Comparison of ENCODE assay signal across 8 cellular contexts in genomic region chr15:65184305-65184943, GRCh38. TPM values are rescaled to one million over a fixed set of nuclear protein-coding genes. Genes with fewer than 3 reads are reported as not detected.
DNase-seq lines count a peak whose midpoint lies in the region; ATAC-seq and TF ChIP-seq lines count a peak whose summit lies in the region.

No MANE protein-coding gene starts in this region.

- peak; percentile 42 for ATAC-seq in GM19395 (IDR thresholded peaks at IDR 0.05; ENCODE audit: unreplicated experiment)
- peak; percentile 25 for ATAC-seq in body of pancreas

- H3K9ac ChIP-seq in BLaER1 (peak overlapping the region; percentile 98), skeletal muscle tissue (ENCODE audit: low read depth in 1 of 3, low read length in 3 of 3) (peak overlapping the region; percentile 96 to 99 (median 98))

- H3K4me3 ChIP-seq in BLaER1: peak overlapping the region; percentile 90
- peak overlapping the region; percentile 93 to 97 for H3K4me3 ChIP-seq in body of pancreas
- peak overlapping the region; percentile 85 to 94 (median 92) for H3K4me3 ChIP-seq in skeletal muscle tissue (ENCODE audit: low read length in 3 of 3)

- no peak for TF ChIP-seq CTCF in body of pancreas (IDR thresholded peaks at IDR 0.05)

- H3K27ac ChIP-seq in BLaER1 (peak overlapping the region; percentile 95), body of pancreas (peak overlapping the region; percentile 91 to 99 (median 95)), skeletal muscle tissue (ENCODE audit: low read depth, low read length) (peak overlapping the region; percentile 96)

- H3K27me3 ChIP-seq in BLaER1: no peaks in the 10 kb centered on the region
- no peaks in the 10 kb centered on the region for H3K27me3 ChIP-seq in body of pancreas
- H3K27me3 ChIP-seq in skeletal muscle tissue (ENCODE audit: control insufficient read depth in 3 of 3, insufficient read depth in 3 of 3, low read length in 3 of 3): no peaks in the 10 kb centered on the region

- TF ChIP-seq POLR2A in body of pancreas (IDR thresholded peaks at IDR 0.05): peak in 2 of 3 donors; percentile 62 to 67

- WGBS in body of pancreas, 2 donors: 0% methylated on average over 12 to 34 of the region's 36 CpGs

- H3K4me2 ChIP-seq in BLaER1: peak overlapping the region; percentile 90

- DNase-seq in HT1080 (ENCODE audit: low read depth) (peak; percentile 40), T-helper 1 cell (peak in 3 of 5 donors; percentile 6 to 37 (median 9)), body of pancreas (peak; percentile 57 to 72 (median 66)), iPS-NIHi11 (ENCODE audit: low spot score) (peak; percentile 78), 8988T (no peak)

- peaks cover 32% of the 10 kb centered on the region for H3K4me1 ChIP-seq in BLaER1
- peaks cover 22% of the 10 kb centered on the region for H3K4me1 ChIP-seq in body of pancreas
- H3K4me1 ChIP-seq in skeletal muscle tissue (ENCODE audit: control insufficient read depth in 3 of 3, insufficient read depth in 3 of 3, low read length in 3 of 3): peaks cover 7 to 9% (median 8%) of the 10 kb centered on the region in 3 donors

- H3K36me3 ChIP-seq in BLaER1 (peaks cover 24% of the 10 kb centered on the region), body of pancreas (replicated peaks in 1 of 2; ENCODE audit: insufficient read depth in 1 of 2, low read depth in 2 of 2) (no peaks in the 10 kb centered on the region), skeletal muscle tissue (ENCODE audit: control insufficient read depth in 3 of 3, insufficient read depth in 3 of 3, low read length in 3 of 3) (peaks cover 0 to 5% (median 0%) of the 10 kb centered on the region in 3 donors)

- no peaks in the 10 kb centered on the region for H3K9me3 ChIP-seq in BLaER1
- no peaks in the 10 kb centered on the region for H3K9me3 ChIP-seq in body of pancreas
- H3K9me3 ChIP-seq in skeletal muscle tissue (ENCODE audit: control insufficient read depth in 3 of 3, low read length in 3 of 3): no peaks in the 10 kb centered on the region

- intact Hi-C loops in body of pancreas (cut with DNase I): no loop called here

- H4K20me1 ChIP-seq in BLaER1: peaks cover 44% of the 10 kb centered on the region

RNA-seq across cellular contexts. Expression of gene CLPX, which starts 0.7 kb away (rescaled TPM):
- total RNA-seq in HT1080 (2014; rRNA removed; shearing (Covaris generic)): 25.7 and 38.8 TPM in 2 replicates
- 27.4 and 30.7 TPM in 2 replicates for polyA plus RNA-seq in HT1080 (2015; cell fraction: cytosol; rRNA removed)
- 55.9 and 71.3 TPM in 2 replicates for polyA plus RNA-seq in HT1080 (2015; cell fraction: nucleus; rRNA removed)
- total RNA-seq in body of pancreas (10 to 100 TPM; 16.2 to 19.2 TPM), skeletal muscle tissue (42.3 TPM)

RNA-seq across cellular contexts. Expression of gene CILP, which starts 26.8 kb away (rescaled TPM):
- total RNA-seq in HT1080 (2014; rRNA removed; shearing (Covaris generic)): 1.1 and 1.2 TPM in 2 replicates
- 0.05 and 0.08 TPM in 2 replicates for polyA plus RNA-seq in HT1080 (2015; cell fraction: cytosol; rRNA removed)
- 0.12 and 0.19 TPM in 2 replicates for polyA plus RNA-seq in HT1080 (2015; cell fraction: nucleus; rRNA removed)
- 10 to 100 TPM in 1 of 2 donors, 1 to 10 TPM in 1; 4.4 to 18.8 TPM for total RNA-seq in body of pancreas
- total RNA-seq in skeletal muscle tissue: 38.1 TPM

RNA-seq across cellular contexts. Expression of gene PDCD7, which starts 50.8 kb away (rescaled TPM):
- 15.4 and 16.4 TPM in 2 replicates for total RNA-seq in HT1080 (2014; rRNA removed; shearing (Covaris generic))
- polyA plus RNA-seq in HT1080 (2015; cell fraction: cytosol; rRNA removed): 21.8 and 23.8 TPM in 2 replicates
- 25.2 and 26.5 TPM in 2 replicates for polyA plus RNA-seq in HT1080 (2015; cell fraction: nucleus; rRNA removed)
- 10 to 100 TPM; 18.2 to 35.6 TPM for total RNA-seq in body of pancreas
- 11.5 TPM for total RNA-seq in skeletal muscle tissue
